ENCODE assay signal across 15 cellular contexts in the genomic region with DNA sequence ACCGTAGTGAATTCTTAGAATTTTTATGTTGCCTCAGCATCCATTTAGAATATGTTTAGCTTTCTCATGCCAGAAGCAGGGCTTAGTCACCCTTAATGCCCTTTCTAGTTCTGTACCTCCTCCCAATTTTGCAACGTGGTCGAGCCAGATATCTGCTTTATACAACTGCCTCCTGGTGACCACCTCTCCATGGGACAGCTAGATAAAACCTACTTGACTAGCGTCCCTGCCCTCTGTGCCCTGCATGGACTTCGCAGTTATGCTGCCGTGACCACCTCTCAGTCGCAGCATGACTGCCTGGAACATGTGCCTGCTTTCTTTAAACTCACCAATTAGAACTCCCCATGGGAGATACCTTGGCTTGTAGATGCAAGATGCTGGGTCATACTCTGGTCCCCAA. TPM values are rescaled to one million over a fixed set of nuclear protein-coding genes. Genes with fewer than 3 reads are reported as not detected.
"Had no signal": no experiment of that assay in that cellular context is flagged by ENCODE, and none has a peak within 500 bp of the region (broad histone marks: within the 10 kb centered on the region; RNA-seq: fewer than 3 reads in every experiment).

No MANE protein-coding gene starts in this region.

RNA-seq across cellular contexts. Expression of a gene that starts 47.4 kb away (rescaled TPM):
- total RNA-seq: activated CD8-positive, alpha-beta T cell treated with anti-CD3 and anti-CD28 coated beads for 36 hours; activated T-cell treated with anti-CD3 and anti-CD28 coated beads, Interleukin-2, amount 50 U/mL, for 4 hours; astrocyte; chondrocyte; dermis blood vessel endothelial cell; esophagus squamous epithelium; fibroblast of lung; fibroblast of villous mesenchyme; gastroesophageal sphincter; glomerular endothelial cell; hepatocyte; T-helper 1 cell treated with Interleukin-12 subunit alpha and Interleukin-12 subunit beta and Interleukin-4 antibody, amounts not matched to agents 30 ng/mL and 1 ng/mL, for 36 hours had no signal
- polyA plus RNA-seq: adipose tissue, esophagus, fibroblast of lung, heart right ventricle, hepatocyte had no signal
